In genomic region chr1:218259800-218260199, GRCh38 we compare ENCODE assay signal across 8 cellular contexts.
DNase-seq lines count a peak whose midpoint lies in the region; ATAC-seq and TF ChIP-seq lines count a peak whose summit lies in the region.

No MANE protein-coding gene starts in this region.

- H3K4me2 ChIP-seq in MM.1S (ENCODE audit: low read depth, low read length): no peak overlapping the region

- no peaks in the 10 kb centered on the region for H4K20me1 ChIP-seq in MM.1S (ENCODE audit: insufficient read depth, low read length)

- no peak overlapping the region for H3K4me3 ChIP-seq in MM.1S (ENCODE audit: low read length)

- no peaks in the 10 kb centered on the region for H3F3A ChIP-seq in MM.1S (ENCODE audit: insufficient read depth, low read length)

- no peaks in the 10 kb centered on the region for H3K79me2 ChIP-seq in MM.1S (ENCODE audit: low read length)

- TF ChIP-seq CTCF in MM.1S (IDR thresholded peaks at IDR 0.05; ENCODE audit: low read length): peak; percentile 76

- H3K4me1 Mint-ChIP-seq in activated naive CD8-positive, alpha-beta T cell treated with anti-CD3 and anti-CD28 coated beads, Interleukin-2, amount 50 U/mL, for 24 hours: no peaks in the 10 kb centered on the region

- no peaks in the 10 kb centered on the region for H3K36me3 ChIP-seq in MM.1S (replicated peaks; ENCODE audit: insufficient read depth, low read length)

- no peak for TF ChIP-seq POLR2A in erythroblast (IDR thresholded peaks at IDR 0.05; ENCODE audit: low read length)

- H3K27ac ChIP-seq in MM.1S (ENCODE audit: low read length): no peak overlapping the region

- H3K36me3 Mint-ChIP-seq in activated naive CD8-positive, alpha-beta T cell treated with anti-CD3 and anti-CD28 coated beads, Interleukin-2, amount 50 U/mL, for 24 hours (ENCODE audit: low read depth): no peaks in the 10 kb centered on the region

- ATAC-seq in GM19468 (IDR thresholded peaks at IDR 0.05; ENCODE audit: extremely low read depth, unreplicated experiment) (peak; percentile 77), GM21717 (IDR thresholded peaks at IDR 0.05; ENCODE audit: unreplicated experiment) (no peak)
- no peak for ATAC-seq in activated naive CD8-positive, alpha-beta T cell treated with anti-CD3 and anti-CD28 coated beads, Interleukin-2, amount 50 U/mL, for 24 hours

- H3K9me3 Mint-ChIP-seq in activated naive CD8-positive, alpha-beta T cell treated with anti-CD3 and anti-CD28 coated beads, Interleukin-2, amount 50 U/mL, for 24 hours: peaks cover 4% of the 10 kb centered on the region

- DNase-seq in DMS 273 treated with DMSO at 0.1 percent for 48 hours (lab: John Stamatoyannopoulos, UW) (peak; percentile 2), MM.1S (peak; percentile 55), erythroblast (lab: John Stamatoyannopoulos, UW) (peak; percentile 40 to 42), NCI-H1092 treated with DMSO at 0.1 percent for 48 hours (lab: John Stamatoyannopoulos, UW) (no peak)
- no peak for DNase-seq in activated naive CD8-positive, alpha-beta T cell treated with anti-CD3 and anti-CD28 coated beads, Interleukin-2, amount 50 U/mL, for 24 hours
- DNase-seq in activated CD4-positive, alpha-beta T cell treated with anti-CD3 and anti-CD28 coated beads, Interleukin-2, amount 50 U/mL, for 4 hours: no peak

- no peaks in the 10 kb centered on the region for H3K9me3 ChIP-seq in MM.1S (replicated peaks; ENCODE audit: insufficient read depth, low read length)

- H3K9me2 ChIP-seq in MM.1S (replicated peaks; ENCODE audit: insufficient read depth, low read length): no peaks in the 10 kb centered on the region

- no peak overlapping the region for H2AFZ ChIP-seq in MM.1S (ENCODE audit: low read length)

- H3K27me3 ChIP-seq in MM.1S (replicated peaks; ENCODE audit: insufficient read depth, low read length): no peaks in the 10 kb centered on the region

- no peak overlapping the region for H3K4me3 Mint-ChIP-seq in activated naive CD8-positive, alpha-beta T cell treated with anti-CD3 and anti-CD28 coated beads, Interleukin-2, amount 50 U/mL, for 24 hours

- H3K27me3 Mint-ChIP-seq in activated naive CD8-positive, alpha-beta T cell treated with anti-CD3 and anti-CD28 coated beads, Interleukin-2, amount 50 U/mL, for 24 hours: peaks cover 17% of the 10 kb centered on the region

- H3K4me1 ChIP-seq in MM.1S (ENCODE audit: low read length): no peaks in the 10 kb centered on the region

- no peak overlapping the region for H3K27ac Mint-ChIP-seq in activated naive CD8-positive, alpha-beta T cell treated with anti-CD3 and anti-CD28 coated beads, Interleukin-2, amount 50 U/mL, for 24 hours

- H3K9ac ChIP-seq in MM.1S (ENCODE audit: low read length): no peak overlapping the region

Comparison
In these comparisons a context has a peak if more than half of its experiments do, and no peak if none do; other contexts are left out.
1. DNase-seq: peak in DMS 273 treated with DMSO at 0.1 percent for 48 hours (single experiment), MM.1S (single experiment) and erythroblast (2 of 2); none in activated naive CD8-positive, alpha-beta T cell treated with anti-CD3 and anti-CD28 coated beads, Interleukin-2, amount 50 U/mL, for 24 hours (single experiment), NCI-H1092 treated with DMSO at 0.1 percent for 48 hours (single experiment) and activated CD4-positive, alpha-beta T cell treated with anti-CD3 and anti-CD28 coated beads, Interleukin-2, amount 50 U/mL, for 4 hours (0 of 2).